In the genomic region with DNA sequence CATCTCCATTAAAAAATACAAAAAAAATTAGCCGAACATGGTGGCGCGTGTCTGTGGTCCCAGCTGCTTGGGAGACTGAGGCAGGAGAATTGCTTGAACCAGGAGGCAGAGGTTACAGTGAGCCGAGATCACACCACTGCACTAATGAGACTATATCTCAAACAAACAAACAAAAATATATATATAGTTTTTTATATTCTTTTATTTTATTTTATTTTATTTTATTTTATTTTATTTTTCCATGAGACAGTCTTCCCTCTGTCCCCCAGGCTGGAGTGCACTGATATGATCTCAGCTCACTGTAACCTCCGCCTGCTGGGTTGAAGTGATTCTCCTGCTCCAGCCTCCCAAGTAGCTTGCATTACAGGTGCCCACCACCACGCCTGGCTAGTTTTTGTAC, we compare ENCODE assay signal across 30 cellular contexts.
DNase-seq lines count a peak whose midpoint lies in the region; ATAC-seq lines count a peak whose summit lies in the region.
"Had no signal": no experiment of that assay in that cellular context is flagged by ENCODE, and none has a peak within 500 bp of the region (broad histone marks: within the 10 kb centered on the region; RNA-seq: fewer than 3 reads in every experiment).

No MANE protein-coding gene starts in this region.

- peak overlapping the region; percentile 89 for H3K27ac ChIP-seq in muscle layer of colon (ENCODE audit: low read depth, low read length)
- H3K27ac ChIP-seq in subcutaneous abdominal adipose tissue (ENCODE audit: low read depth, low read length) = peak overlapping the region; percentile 88

- H3K9ac ChIP-seq in muscle layer of colon (ENCODE audit: low read length) (no peak overlapping the region), subcutaneous abdominal adipose tissue (ENCODE audit: low read length in 5 of 5) (no peak overlapping the region)

- DNase-seq in activated naive CD8-positive, alpha-beta T cell treated with anti-CD3 and anti-CD28 coated beads, Interleukin-2, amount 10 ng/mL, durations not matched to agents 7 days and 5 days = no peak
- DNase-seq in activated naive CD8-positive, alpha-beta T cell treated with anti-CD3 and anti-CD28 coated beads for 36 hours = no peak
- DNase-seq in T-helper 17 cell (no peak), NCI-H524 treated with DMSO at 0.1 percent for 48 hours (lab: John Stamatoyannopoulos, UW) (no peak), NCI-H2107 treated with DMSO at 0.1 percent for 48 hours (lab: John Stamatoyannopoulos, UW; ENCODE audit: unreplicated experiment) (no peak), NCI-H524 (lab: John Stamatoyannopoulos, UW) (no peak)
- DNase-seq: activated CD4-positive, alpha-beta memory T cell treated with anti-CD3 and anti-CD28 coated beads, Interleukin-2, amount 10 ng/mL, durations not matched to agents 7 days and 5 days; activated gamma-delta T cell treated with Interleukin-2 at 50 U/mL for 16 hours; activated T-cell treated with anti-CD3 and anti-CD28 coated beads for 4 hours; cerebellar nuclear complex; COR-L47; DND-41; erythroblast; foreskin melanocyte; hypothalamus; islet precursor cell; lower lobe of right lung; NCI-H1092; NCI-H2081; NCI-H446 treated with DMSO at 0.1 percent for 48 hours; occipital lobe; stimulated activated CD4-positive, alpha-beta T cell treated with anti-CD3 and anti-CD28 coated beads, Interleukin-12 subunit alpha, Interleukin-12 subunit beta, amount 100 ng/mL, for 4 hours; stimulated activated CD4-positive, alpha-beta T cell treated with anti-CD3 and anti-CD28 coated beads, Interleukin-4, amount 100 ng/mL, for 4 hours; T1000 had no signal

- H3K4me1 ChIP-seq in muscle layer of colon (ENCODE audit: insufficient read depth, low read length) = peaks cover 36% of the 10 kb centered on the region
- peaks cover 20 to 55% (median 53%) of the 10 kb centered on the region in 5 donors for H3K4me1 ChIP-seq in subcutaneous abdominal adipose tissue (ENCODE audit: control insufficient read depth in 5 of 5, insufficient read depth in 5 of 5, low read length in 5 of 5)

- H3K27me3 ChIP-seq in muscle layer of colon (ENCODE audit: control insufficient read depth in 1 of 2, insufficient read depth in 2 of 2, low read length in 2 of 2) (no peaks in the 10 kb centered on the region), subcutaneous abdominal adipose tissue (ENCODE audit: control insufficient read depth in 5 of 5, insufficient read depth in 4 of 5, low read length in 5 of 5) (no peaks in the 10 kb centered on the region)
- H3K27me3 ChIP-seq: right atrium auricular region, upper lobe of left lung had no signal

- H3K4me3 Mint-ChIP-seq in activated naive CD8-positive, alpha-beta T cell treated with anti-CD3 and anti-CD28 coated beads, Interleukin-2, amount 10 ng/mL, durations not matched to agents 7 days and 5 days = no peak overlapping the region
- no peak overlapping the region for H3K4me3 Mint-ChIP-seq in activated naive CD8-positive, alpha-beta T cell treated with anti-CD3 and anti-CD28 coated beads for 36 hours
- H3K4me3 Mint-ChIP-seq in T-helper 17 cell = no peak overlapping the region
- H3K4me3 Mint-ChIP-seq: activated CD4-positive, alpha-beta memory T cell treated with anti-CD3 and anti-CD28 coated beads, Interleukin-2, amount 10 ng/mL, durations not matched to agents 7 days and 5 days had no signal

- H3K4me1 Mint-ChIP-seq in activated naive CD8-positive, alpha-beta T cell treated with anti-CD3 and anti-CD28 coated beads, Interleukin-2, amount 10 ng/mL, durations not matched to agents 7 days and 5 days = peaks cover 40% of the 10 kb centered on the region
- H3K4me1 Mint-ChIP-seq in activated naive CD8-positive, alpha-beta T cell treated with anti-CD3 and anti-CD28 coated beads for 36 hours = peaks cover 23% of the 10 kb centered on the region
- H3K4me1 Mint-ChIP-seq in T-helper 17 cell = peaks cover 25% of the 10 kb centered on the region

- H3K4me3 ChIP-seq in muscle layer of colon (ENCODE audit: low read depth in 1 of 2, low read length in 2 of 2) (no peak overlapping the region), subcutaneous abdominal adipose tissue (ENCODE audit: low read depth in 1 of 5, low read length in 5 of 5) (no peak overlapping the region)
- H3K4me3 ChIP-seq: GM12878, lower lobe of right lung, right atrium auricular region, upper lobe of left lung had no signal

- H3K9me3 ChIP-seq in T-helper 17 cell (ENCODE audit: control insufficient read depth, low read length, poor library complexity, severe bottlenecking) (no peaks in the 10 kb centered on the region), muscle layer of colon (ENCODE audit: low read length) (no peaks in the 10 kb centered on the region), subcutaneous abdominal adipose tissue (ENCODE audit: control insufficient read depth in 5 of 5, low read length in 5 of 5) (no peaks in the 10 kb centered on the region)
- H3K9me3 ChIP-seq: lower lobe of right lung, right atrium auricular region, upper lobe of left lung had no signal

- peak overlapping the region; percentile 52 for H3K27ac Mint-ChIP-seq in activated naive CD8-positive, alpha-beta T cell treated with anti-CD3 and anti-CD28 coated beads, Interleukin-2, amount 10 ng/mL, durations not matched to agents 7 days and 5 days
- no peak overlapping the region for H3K27ac Mint-ChIP-seq in activated naive CD8-positive, alpha-beta T cell treated with anti-CD3 and anti-CD28 coated beads for 36 hours
- H3K27ac Mint-ChIP-seq in T-helper 17 cell = peak overlapping the region; percentile 65
- H3K27ac Mint-ChIP-seq: activated CD4-positive, alpha-beta memory T cell treated with anti-CD3 and anti-CD28 coated beads, Interleukin-2, amount 10 ng/mL, durations not matched to agents 7 days and 5 days had no signal

- POLR2A ChIA-PET in activated naive CD8-positive, alpha-beta T cell treated with anti-CD3 and anti-CD28 coated beads, Interleukin-2, amount 10 ng/mL, durations not matched to agents 7 days and 5 days (lab: Charles Lee) = interaction anchor here (0.7 to 2.5 kb wide), 3 partner anchors 13 to 19 kb away, joined by 4 to 14 read pairs (median 5); no protein-coding TSS in a partner anchor

- H3K36me3 ChIP-seq in muscle layer of colon (ENCODE audit: insufficient read depth, low read length) (no peaks in the 10 kb centered on the region), subcutaneous abdominal adipose tissue (ENCODE audit: control insufficient read depth in 5 of 5, insufficient read depth in 5 of 5, low read length in 5 of 5) (no peaks in the 10 kb centered on the region)
- H3K36me3 ChIP-seq: lower lobe of right lung, right atrium auricular region, upper lobe of left lung had no signal

- no peaks in the 10 kb centered on the region for H3K9me3 Mint-ChIP-seq in activated naive CD8-positive, alpha-beta T cell treated with anti-CD3 and anti-CD28 coated beads, Interleukin-2, amount 10 ng/mL, durations not matched to agents 7 days and 5 days
- no peaks in the 10 kb centered on the region for H3K9me3 Mint-ChIP-seq in activated naive CD8-positive, alpha-beta T cell treated with anti-CD3 and anti-CD28 coated beads for 36 hours
- H3K9me3 Mint-ChIP-seq: activated CD4-positive, alpha-beta memory T cell treated with anti-CD3 and anti-CD28 coated beads, Interleukin-2, amount 10 ng/mL, durations not matched to agents 7 days and 5 days had no signal

- no peak for ATAC-seq in activated naive CD8-positive, alpha-beta T cell treated with anti-CD3 and anti-CD28 coated beads, Interleukin-2, amount 10 ng/mL, durations not matched to agents 7 days and 5 days (ENCODE audit: low read depth)
- no peak for ATAC-seq in T-helper 17 cell
- ATAC-seq: GM12878 had no signal

- H3K36me3 Mint-ChIP-seq in activated naive CD8-positive, alpha-beta T cell treated with anti-CD3 and anti-CD28 coated beads, Interleukin-2, amount 10 ng/mL, durations not matched to agents 7 days and 5 days = peaks cover 3% of the 10 kb centered on the region
- H3K36me3 Mint-ChIP-seq in activated naive CD8-positive, alpha-beta T cell treated with anti-CD3 and anti-CD28 coated beads for 36 hours = no peaks in the 10 kb centered on the region
- peaks cover 4% of the 10 kb centered on the region for H3K36me3 Mint-ChIP-seq in T-helper 17 cell (ENCODE audit: low read depth)

- H3K27me3 Mint-ChIP-seq in activated naive CD8-positive, alpha-beta T cell treated with anti-CD3 and anti-CD28 coated beads, Interleukin-2, amount 10 ng/mL, durations not matched to agents 7 days and 5 days = no peaks in the 10 kb centered on the region
- H3K27me3 Mint-ChIP-seq in activated naive CD8-positive, alpha-beta T cell treated with anti-CD3 and anti-CD28 coated beads for 36 hours = no peaks in the 10 kb centered on the region
- H3K27me3 Mint-ChIP-seq in T-helper 17 cell = no peaks in the 10 kb centered on the region
- H3K27me3 Mint-ChIP-seq: activated CD4-positive, alpha-beta memory T cell treated with anti-CD3 and anti-CD28 coated beads, Interleukin-2, amount 10 ng/mL, durations not matched to agents 7 days and 5 days; B cell had no signal
